In the genomic region with DNA sequence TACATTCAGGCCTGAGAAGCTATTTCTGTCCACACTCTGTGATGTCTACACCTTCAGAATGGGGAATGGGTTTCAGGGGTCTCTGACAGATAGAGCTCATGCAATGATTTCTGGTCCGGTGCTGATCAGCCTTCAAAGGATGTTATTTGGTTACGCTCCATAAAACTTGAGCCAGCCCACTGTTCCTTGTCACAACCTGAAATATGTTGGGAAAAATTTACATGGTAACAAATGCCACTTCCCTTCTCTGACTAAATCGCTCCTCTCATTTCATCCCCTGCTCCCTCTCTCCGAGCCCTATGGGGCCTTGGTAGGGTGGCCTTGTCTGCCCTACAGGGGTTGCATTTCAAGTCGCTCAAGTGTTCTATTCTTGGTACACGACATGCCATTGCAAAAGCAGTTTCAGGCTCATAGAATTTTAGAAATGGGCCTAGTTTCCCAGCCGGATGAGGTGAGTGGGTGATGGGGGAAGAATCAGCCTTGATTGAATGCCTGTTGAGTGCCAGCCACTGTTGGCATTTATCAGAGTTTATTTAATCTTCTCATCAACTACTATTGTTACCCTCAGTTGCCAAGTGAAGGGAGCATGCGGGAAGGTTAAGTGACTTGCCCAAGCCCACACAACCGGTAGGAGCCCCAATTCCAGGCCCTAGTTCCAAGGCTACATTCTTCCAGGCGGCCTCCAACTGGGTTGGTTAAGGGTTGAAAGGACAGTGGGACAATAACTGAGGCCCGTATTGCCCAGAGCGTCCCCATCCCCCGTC, we compare ENCODE assay signal across 8 cellular contexts. TPM values are rescaled to one million over a fixed set of nuclear protein-coding genes. Genes with fewer than 3 reads are reported as not detected.
DNase-seq lines count a peak whose midpoint lies in the region; ATAC-seq and TF ChIP-seq lines count a peak whose summit lies in the region.

No MANE protein-coding gene starts in this region.

- DNase-seq in CD4-positive, CD25-positive, alpha-beta regulatory T cell: no peak
- DNase-seq in PC-9: no peak
- DNase-seq in fibroblast of pulmonary artery (ENCODE audit: low read depth): no peak
- DNase-seq in trophoblast cell: peak in 1 of 2 donors; percentile 16
- DNase-seq in mesenteric fat pad (ENCODE audit: low spot score): no peak
- no peak for DNase-seq in SW480 (ENCODE audit: low spot score)
- DNase-seq in activated naive CD4-positive, alpha-beta T cell treated with anti-CD3 and anti-CD28 coated beads, Interleukin-2, amount 50 U/mL, for 16 hours: no peak

- BruUV-seq in PC-9 (replicated peaks; lab: Mats Ljungman, UMichigan): TSS peak; percentile 96

- H3K9me3 Mint-ChIP-seq in CD4-positive, CD25-positive, alpha-beta regulatory T cell: no peaks in the 10 kb centered on the region

- no peak for TF ChIP-seq CTCF in PC-9 (conservative IDR thresholded peaks at IDR 0.05)
- no peak for TF ChIP-seq CTCF in fibroblast of pulmonary artery (IDR thresholded peaks at IDR 0.05; ENCODE audit: low read length, missing control alignments)

- H2AFZ ChIP-seq in PC-9 (peak overlapping the region; percentile 67; the same call in 1 of the 2 replicates), trophoblast cell (ENCODE audit: insufficient read depth, low read length, poor library complexity) (peak overlapping the region; percentile 42)

- peaks cover 41% of the 10 kb centered on the region for H3K4me1 ChIP-seq in CD4-positive, CD25-positive, alpha-beta regulatory T cell (ENCODE audit: control insufficient read depth, insufficient read depth, low read length, poor library complexity, severe bottlenecking)
- H3K4me1 ChIP-seq in PC-9 (replicated peaks; ENCODE audit: insufficient read depth): peaks cover 43% of the 10 kb centered on the region
- peaks cover 10 to 11% of the 10 kb centered on the region in 2 experiments for H3K4me1 ChIP-seq in trophoblast cell (ENCODE audit: control insufficient read depth in 1 of 2, insufficient read depth in 2 of 2, low read length in 2 of 2)

- H2BK120ac ChIP-seq in trophoblast cell (ENCODE audit: insufficient read depth, low read length, poor library complexity): peak overlapping the region; percentile 61

- peak overlapping the region; percentile 23 for H2BK12ac ChIP-seq in trophoblast cell (ENCODE audit: low read length)

- H3K4me1 Mint-ChIP-seq in CD4-positive, CD25-positive, alpha-beta regulatory T cell: peaks cover 13 to 33% (median 29%) of the 10 kb centered on the region in 4 donors

- no CpG with 5 or more reads among the region's 13 CpGs for WGBS in trophoblast cell (ENCODE audit: extremely low coverage, insufficient coverage, insufficient read length)

- no peaks in the 10 kb centered on the region for H3K27me3 Mint-ChIP-seq in CD4-positive, CD25-positive, alpha-beta regulatory T cell

- no peaks in the 10 kb centered on the region for H4K20me1 ChIP-seq in PC-9 (ENCODE audit: insufficient read depth)

- H3K79me2 ChIP-seq in PC-9 (ENCODE audit: low read depth) (peaks cover 32% of the 10 kb centered on the region), trophoblast cell (ENCODE audit: control insufficient read depth, insufficient read depth, low read length, poor library complexity) (peaks cover 5% of the 10 kb centered on the region)

- intact Hi-C loops in PC-9 (cut with micrococcal nuclease; ENCODE audit: unreplicated experiment): loop anchor here (5.0 kb wide), 1 partner anchor 40 kb away; no protein-coding TSS in a partner anchor

- peak overlapping the region; percentile 14 for H2AK5ac ChIP-seq in trophoblast cell (ENCODE audit: low read length)

- no peak overlapping the region for H3K27ac Mint-ChIP-seq in CD4-positive, CD25-positive, alpha-beta regulatory T cell

- H3K4me3 Mint-ChIP-seq in CD4-positive, CD25-positive, alpha-beta regulatory T cell: peak overlapping the region in 1 of 4 donors; percentile 46

- no peak for ATAC-seq in CD4-positive, CD25-positive, alpha-beta regulatory T cell (ENCODE audit: low read depth in 2 of 2)
- no peak for ATAC-seq in HG02623 (IDR thresholded peaks at IDR 0.05; ENCODE audit: unreplicated experiment)

- H4K8ac ChIP-seq in trophoblast cell (ENCODE audit: low read depth, low read length): peak overlapping the region; percentile 82

- no peaks in the 10 kb centered on the region for H3K27me3 ChIP-seq in CD4-positive, CD25-positive, alpha-beta regulatory T cell (ENCODE audit: control insufficient read depth, insufficient read depth, low read length)
- H3K27me3 ChIP-seq in PC-9 (ENCODE audit: insufficient read depth, low read depth): no peaks in the 10 kb centered on the region
- H3K27me3 ChIP-seq in trophoblast cell (ENCODE audit: insufficient read depth, low read length): no peaks in the 10 kb centered on the region

- H3K9me2 ChIP-seq in PC-9 (ENCODE audit: insufficient read depth): no peaks in the 10 kb centered on the region

- no peaks in the 10 kb centered on the region for H3K9me3 ChIP-seq in CD4-positive, CD25-positive, alpha-beta regulatory T cell (ENCODE audit: control insufficient read depth in 2 of 2, low read length in 2 of 2)
- H3K9me3 ChIP-seq in PC-9 (ENCODE audit: insufficient read depth, low read depth): no peaks in the 10 kb centered on the region
- no peaks in the 10 kb centered on the region for H3K9me3 ChIP-seq in trophoblast cell (ENCODE audit: insufficient read depth, low read depth, low read length)

- H3F3A ChIP-seq in PC-9 (ENCODE audit: insufficient read depth, low read depth): peaks cover 11% of the 10 kb centered on the region

- H3K18ac ChIP-seq in trophoblast cell (ENCODE audit: low read length): peak overlapping the region; percentile 23

- peak overlapping the region; percentile 59 for H4K12ac ChIP-seq in trophoblast cell (ENCODE audit: low read depth, low read length)

- peaks cover 2% of the 10 kb centered on the region for H3K36me3 Mint-ChIP-seq in CD4-positive, CD25-positive, alpha-beta regulatory T cell

- no peak overlapping the region for H3K9ac ChIP-seq in trophoblast cell (ENCODE audit: low read length)

- peaks cover 9% of the 10 kb centered on the region for H3K79me1 ChIP-seq in trophoblast cell (ENCODE audit: low read length)

- POLR2A ChIA-PET in PC-9 (lab: Charles Lee; ENCODE audit: unreplicated experiment): interaction anchor here (0.6 to 1.4 kb wide), 5 partner anchors 18 to 163 kb away, joined by 3 to 7 read pairs (median 4); no protein-coding TSS in a partner anchor

- peak overlapping the region; percentile 83 for H3K4me3 ChIP-seq in CD4-positive, CD25-positive, alpha-beta regulatory T cell (ENCODE audit: low read depth, low read length)
- H3K4me3 ChIP-seq in PC-9: peak overlapping the region; percentile 44
- peak overlapping the region; percentile 43 for H3K4me3 ChIP-seq in fibroblast of pulmonary artery (replicated peaks; ENCODE audit: low read depth, low read length)
- H3K4me3 ChIP-seq in trophoblast cell (ENCODE audit: low read depth, low read length): peak overlapping the region; percentile 30

- peak overlapping the region; percentile 74 for H2BK5ac ChIP-seq in trophoblast cell (ENCODE audit: low read depth, low read length, poor library complexity)

- no peak overlapping the region for H3K4ac ChIP-seq in trophoblast cell (ENCODE audit: low read depth, low read length)

- H3K14ac ChIP-seq in trophoblast cell (ENCODE audit: low read length): peak overlapping the region; percentile 36

- peak overlapping the region; percentile 63 for H4K91ac ChIP-seq in trophoblast cell (ENCODE audit: low read depth, low read length)

- peak overlapping the region; percentile 61 for H3K27ac ChIP-seq in CD4-positive, CD25-positive, alpha-beta regulatory T cell (ENCODE audit: insufficient read depth, low read length, poor library complexity, severe bottlenecking)
- peak overlapping the region; percentile 63 for H3K27ac ChIP-seq in PC-9
- H3K27ac ChIP-seq in trophoblast cell (ENCODE audit: low read depth, low read length): peak overlapping the region; percentile 91

- H3K23ac ChIP-seq in trophoblast cell (ENCODE audit: low read length): no peak overlapping the region

- H3K4me2 ChIP-seq in PC-9: peak overlapping the region; percentile 81
- peak overlapping the region; percentile 66 for H3K4me2 ChIP-seq in trophoblast cell (ENCODE audit: low read length)

- CTCF ChIA-PET in PC-9 (lab: Charles Lee): interaction anchor here (0.6 to 1.6 kb wide), 4 partner anchors 12 to 199 kb away, joined by 3 to 5 read pairs (median 4); no protein-coding TSS in a partner anchor

- H3K36me3 ChIP-seq in CD4-positive, CD25-positive, alpha-beta regulatory T cell (ENCODE audit: control insufficient read depth, insufficient read depth, low read length): no peaks in the 10 kb centered on the region
- H3K36me3 ChIP-seq in PC-9 (ENCODE audit: low read depth) (no peaks in the 10 kb centered on the region), trophoblast cell (ENCODE audit: control insufficient read depth in 1 of 2, insufficient read depth in 2 of 2, low read length in 2 of 2) (no peaks in the 10 kb centered on the region)

RNA-seq across cellular contexts. Expression of gene ABHD2, which starts 1.0 kb away (rescaled TPM):
- total RNA-seq in CD4-positive, CD25-positive, alpha-beta regulatory T cell: 67.8 TPM
- 10 to 100 TPM; 18.7 to 30.2 (median 21.2) TPM for polyA plus RNA-seq in CD4-positive, CD25-positive, alpha-beta regulatory T cell
- 86.8 and 148 TPM in 2 replicates for total RNA-seq in PC-9 (2021)
- polyA plus RNA-seq in trophoblast cell (2013): 12.4 and 13.4 TPM in 2 replicates
- 101 TPM for total RNA-seq in mesenteric fat pad

Comparison
In these comparisons a context has a peak if more than half of its experiments do, and no peak if none do; other contexts are left out.
1. H3K4me3 ChIP-seq: peak in every context shown above with its lines; median percentile 83 in CD4-positive, CD25-positive, alpha-beta regulatory T cell; 44 in PC-9; 43 in fibroblast of pulmonary artery; 30 in trophoblast cell.